In the genomic region with DNA sequence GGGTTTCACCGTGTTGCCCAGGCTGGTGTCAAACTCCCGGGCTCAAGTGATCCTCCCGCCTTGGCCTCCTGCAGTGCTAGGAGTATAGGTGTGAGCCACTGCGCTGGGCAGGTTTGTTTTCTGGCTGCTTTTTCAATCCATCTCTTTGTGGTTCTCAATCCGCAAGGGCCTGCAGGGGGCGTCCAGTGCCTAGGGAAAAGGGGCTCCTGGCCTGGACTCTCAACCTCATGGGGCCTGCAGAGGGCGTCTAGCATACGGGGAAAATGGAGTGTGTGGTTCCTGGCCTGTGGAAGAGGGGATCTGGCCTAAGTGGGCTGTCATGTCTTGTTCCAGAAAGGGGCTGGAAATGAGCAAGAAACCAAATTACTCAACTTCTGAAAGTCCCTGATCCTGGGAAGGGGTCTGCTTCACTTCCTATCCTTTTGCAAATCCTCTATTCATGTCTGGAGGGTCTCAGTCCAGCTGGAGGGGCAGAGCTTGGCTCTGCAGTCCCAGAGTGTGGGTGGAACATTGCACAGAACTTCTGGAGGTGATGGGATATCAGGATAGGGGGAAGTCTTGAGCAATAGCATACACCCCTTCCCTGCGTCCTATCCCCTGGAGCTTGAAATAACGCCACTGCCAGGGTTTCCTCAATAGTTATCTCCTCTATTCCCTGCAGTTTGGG, we compare ENCODE assay signal across 1 cellular context.
A peak's percentile ranks its signal among the peaks of the same experiment; 100 is the strongest.
TF ChIP-seq lines count a peak whose summit lies in the region.

No MANE protein-coding gene starts in this region.

TF ChIP-seq in K562, 482 proteins besides CTCF, POLR2A, EP300 and RAD21 (continued from another document):
- TF ChIP-seq ZFX (CRISPR knock-in tag; IDR thresholded peaks at IDR 0.05) (no peak), ZNF121 (CRISPR knock-in tag; conservative IDR thresholded peaks at IDR 0.05) (no peak), LARP7 (IDR thresholded peaks at IDR 0.05) (no peak), NELFE (IDR thresholded peaks at IDR 0.05; ENCODE audit: insufficient read depth, insufficient read length) (no peak), GTF2A2 (tag; IDR thresholded peaks at IDR 0.05) (no peak), FOXJ3 (CRISPR knock-in tag; IDR thresholded peaks at IDR 0.05) (no peak), L3MBTL2 (IDR thresholded peaks at IDR 0.05) (no peak), TCF7 (IDR thresholded peaks at IDR 0.05; ENCODE audit: borderline replicate concordance) (no peak), MYC (IDR thresholded peaks at IDR 0.05; ENCODE audit: low read depth, low read length) (peak; percentile 44; the same call in 1 of the 2 replicates), MYC (CRISPR knock-in tag; IDR thresholded peaks at IDR 0.05; ENCODE audit: borderline replicate concordance, low read depth) (no peak), E2F4 (CRISPR knock-in tag; IDR thresholded peaks at IDR 0.05; ENCODE audit: low read depth) (no peak), RCOR1 (IDR thresholded peaks at IDR 0.05; ENCODE audit: borderline replicate concordance in 1 of 2, low read depth in 2 of 2, low read length in 2 of 2) (0 out of 4 replicates have a peak, but pooled peaks of 1 of the 2 experiments have one; percentile 30), KAT2B (IDR thresholded peaks at IDR 0.05; ENCODE audit: low read depth, low read length) (peak; percentile 88), ZBTB7A (IDR thresholded peaks at IDR 0.05; ENCODE audit: borderline replicate concordance, control insufficient read depth, low read depth, low read length) (peak; percentile 42; the same call in 1 of the 2 replicates), SMC3 (conservative IDR thresholded peaks at IDR 0.05; ENCODE audit: insufficient read depth, low read depth, low read length) (peak; percentile 64), CBFA2T3 (IDR thresholded peaks at IDR 0.05) (no peak), SUPT5H (IDR thresholded peaks at IDR 0.05) (no peak), ZNF384 (IDR thresholded peaks at IDR 0.05; ENCODE audit: low read depth, low read length) (no peak), ZNF146 (CRISPR knock-in tag; IDR thresholded peaks at IDR 0.05; ENCODE audit: unreplicated experiment) (no peak), MTA3 (IDR thresholded peaks at IDR 0.05; ENCODE audit: borderline replicate concordance) (no peak), ZNF232 (CRISPR knock-in tag; IDR thresholded peaks at IDR 0.05) (no peak), DIDO1 (tag; IDR thresholded peaks at IDR 0.05; ENCODE audit: low read depth) (no peak), SMARCB1 (IDR thresholded peaks at IDR 0.05; ENCODE audit: insufficient read length, low read depth) (no peak), SREBF1 (IDR thresholded peaks at IDR 0.05; ENCODE audit: borderline replicate concordance, low read depth, low read length) (no peak), U2AF1 (optimal IDR thresholded peaks at IDR 0.05; ENCODE audit: low read depth, low read length) (no peak), ZFP1 (CRISPR knock-in tag; IDR thresholded peaks at IDR 0.05) (no peak), NKRF (IDR thresholded peaks at IDR 0.05; ENCODE audit: borderline replicate concordance) (no peak), PHTF2 (CRISPR knock-in tag; IDR thresholded peaks at IDR 0.05) (no peak), YY1 (IDR thresholded peaks at IDR 0.05; ENCODE audit: borderline replicate concordance in 1 of 3, control insufficient read depth in 1 of 3, extremely low read depth in 1 of 3, insufficient read depth in 3 of 3, insufficient read length in 1 of 3, insufficient replicate concordance in 2 of 3, low read depth in 1 of 3, low read length in 2 of 3) (peak in 1 of 3 experiments; percentile 66)
- TF ChIP-seq, protein P1, sequence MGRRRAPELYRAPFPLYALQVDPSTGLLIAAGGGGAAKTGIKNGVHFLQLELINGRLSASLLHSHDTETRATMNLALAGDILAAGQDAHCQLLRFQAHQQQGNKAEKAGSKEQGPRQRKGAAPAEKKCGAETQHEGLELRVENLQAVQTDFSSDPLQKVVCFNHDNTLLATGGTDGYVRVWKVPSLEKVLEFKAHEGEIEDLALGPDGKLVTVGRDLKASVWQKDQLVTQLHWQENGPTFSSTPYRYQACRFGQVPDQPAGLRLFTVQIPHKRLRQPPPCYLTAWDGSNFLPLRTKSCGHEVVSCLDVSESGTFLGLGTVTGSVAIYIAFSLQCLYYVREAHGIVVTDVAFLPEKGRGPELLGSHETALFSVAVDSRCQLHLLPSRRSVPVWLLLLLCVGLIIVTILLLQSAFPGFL (CRISPR knock-in tag; IDR thresholded peaks at IDR 0.05) = no peak
- TF ChIP-seq, protein P2, sequence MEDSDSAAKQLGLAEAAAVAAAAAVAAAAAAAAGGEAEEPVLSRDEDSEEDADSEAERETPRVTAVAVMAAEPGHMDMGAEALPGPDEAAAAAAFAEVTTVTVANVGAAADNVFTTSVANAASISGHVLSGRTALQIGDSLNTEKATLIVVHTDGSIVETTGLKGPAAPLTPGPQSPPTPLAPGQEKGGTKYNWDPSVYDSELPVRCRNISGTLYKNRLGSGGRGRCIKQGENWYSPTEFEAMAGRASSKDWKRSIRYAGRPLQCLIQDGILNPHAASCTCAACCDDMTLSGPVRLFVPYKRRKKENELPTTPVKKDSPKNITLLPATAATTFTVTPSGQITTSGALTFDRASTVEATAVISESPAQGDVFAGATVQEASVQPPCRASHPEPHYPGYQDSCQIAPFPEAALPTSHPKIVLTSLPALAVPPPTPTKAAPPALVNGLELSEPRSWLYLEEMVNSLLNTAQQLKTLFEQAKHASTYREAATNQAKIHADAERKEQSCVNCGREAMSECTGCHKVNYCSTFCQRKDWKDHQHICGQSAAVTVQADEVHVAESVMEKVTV (CRISPR knock-in tag; IDR thresholded peaks at IDR 0.05) = 0 out of 2 replicates have a peak, but pooled peaks have one; percentile 20
- TF ChIP-seq, protein P3, sequence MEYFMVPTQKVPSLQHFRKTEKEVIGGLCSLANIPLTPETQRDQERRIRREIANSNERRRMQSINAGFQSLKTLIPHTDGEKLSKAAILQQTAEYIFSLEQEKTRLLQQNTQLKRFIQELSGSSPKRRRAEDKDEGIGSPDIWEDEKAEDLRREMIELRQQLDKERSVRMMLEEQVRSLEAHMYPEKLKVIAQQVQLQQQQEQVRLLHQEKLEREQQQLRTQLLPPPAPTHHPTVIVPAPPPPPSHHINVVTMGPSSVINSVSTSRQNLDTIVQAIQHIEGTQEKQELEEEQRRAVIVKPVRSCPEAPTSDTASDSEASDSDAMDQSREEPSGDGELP (CRISPR knock-in tag; IDR thresholded peaks at IDR 0.05; ENCODE audit: borderline replicate concordance) = peak; percentile 34; the same call in 1 of the 2 replicates
